13 cellular contexts compared by ENCODE assay signal in the genomic region with DNA sequence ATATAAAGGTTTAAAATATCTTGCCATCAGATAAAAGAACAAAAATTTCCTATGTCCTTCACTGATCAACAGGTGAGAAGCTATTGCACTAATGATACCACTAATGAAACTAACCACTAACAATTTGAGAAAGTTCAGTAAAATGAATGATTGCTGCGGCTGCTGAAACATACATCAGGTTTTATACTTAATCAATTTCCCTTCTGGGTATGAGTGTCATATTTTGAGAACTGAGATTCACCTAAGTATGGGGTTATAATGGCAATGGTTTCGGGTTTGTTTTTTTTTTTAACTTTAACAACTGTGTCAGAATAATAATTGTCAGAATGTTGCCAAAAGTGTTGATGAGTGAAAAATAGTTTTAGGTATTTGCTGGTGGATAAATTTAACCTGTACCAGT.
A peak's percentile ranks its signal among the peaks of the same experiment; 100 is the strongest.
DNase-seq lines count a peak whose midpoint lies in the region; ATAC-seq lines count a peak whose summit lies in the region.
"Had no signal": no experiment of that assay in that cellular context is flagged by ENCODE, and none has a peak within 500 bp of the region (broad histone marks: within the 10 kb centered on the region; RNA-seq: fewer than 3 reads in every experiment).

No MANE protein-coding gene starts in this region.

- no peak overlapping the region for H4K91ac ChIP-seq in neuronal stem cell (ENCODE audit: low read depth, low read length, poor library complexity)

- no peak for DNase-seq in NOMO-1 treated with dmso at 0.1 percent for 144 hours (lab: John Stamatoyannopoulos, UW; ENCODE audit: unreplicated experiment)
- DNase-seq in neuronal stem cell (ENCODE audit: low spot score) = no peak
- no peak for DNase-seq in NCI-H2171 treated with DMSO at 0.1 percent for 48 hours (lab: John Stamatoyannopoulos, UW)
- DNase-seq in DMS153 (lab: John Stamatoyannopoulos, UW) = no peak
- DNase-seq: brain microvascular endothelial cell, endodermal cell, NCI-H526 treated with DMSO at 0.1 percent for 48 hours had no signal

- H2AK5ac ChIP-seq in neuronal stem cell (ENCODE audit: low read depth, low read length) = no peak overlapping the region

- H2BK15ac ChIP-seq in neuronal stem cell (ENCODE audit: low read length) = no peak overlapping the region

- no peak overlapping the region for H2BK12ac ChIP-seq in neuronal stem cell (ENCODE audit: low read length)

- no peak overlapping the region for H4K8ac ChIP-seq in neuronal stem cell (ENCODE audit: low read depth, low read length)

- H2AFZ ChIP-seq in neuronal stem cell (ENCODE audit: low read length) = no peak overlapping the region

- no peak overlapping the region for H3K14ac ChIP-seq in neuronal stem cell (ENCODE audit: low read length)

- no peaks in the 10 kb centered on the region for H3K4me1 ChIP-seq in neuronal stem cell (ENCODE audit: control insufficient read depth in 2 of 2, insufficient read depth in 1 of 2, low read depth in 1 of 2, low read length in 2 of 2)

- H3K79me1 ChIP-seq in neuronal stem cell (ENCODE audit: low read depth, low read length) = no peaks in the 10 kb centered on the region

- H3K23ac ChIP-seq in neuronal stem cell (ENCODE audit: low read depth, low read length, poor library complexity) = no peak overlapping the region

- no peaks in the 10 kb centered on the region for H3K27me3 ChIP-seq in neuronal stem cell (ENCODE audit: control insufficient read depth in 3 of 3, insufficient read depth in 3 of 3, low read depth in 1 of 3, low read length in 3 of 3)
- H3K27me3 ChIP-seq: brain microvascular endothelial cell had no signal

- H3K36me3 ChIP-seq in neuronal stem cell (replicated peaks in 1 of 2; ENCODE audit: control insufficient read depth in 2 of 2, insufficient read depth in 2 of 2, low read length in 2 of 2) = no peaks in the 10 kb centered on the region
- H3K36me3 ChIP-seq: brain microvascular endothelial cell had no signal

- no peak overlapping the region for H3K4ac ChIP-seq in neuronal stem cell (ENCODE audit: low read length)

- no peak overlapping the region for H3K27ac ChIP-seq in neuronal stem cell (replicated peaks; ENCODE audit: low read length)
- H3K27ac ChIP-seq: brain microvascular endothelial cell, SK-N-MC had no signal

- no peak overlapping the region for H3K4me2 ChIP-seq in neuronal stem cell (ENCODE audit: insufficient read depth, low read length, poor library complexity, severe bottlenecking)

- H3K9ac ChIP-seq in neuronal stem cell (ENCODE audit: low read depth, low read length, poor library complexity) = no peak overlapping the region

- WGBS in neuronal stem cell (ENCODE audit: extremely low coverage in 2 of 2, insufficient read length in 2 of 2, insufficient replicate concordance in 1 of 2), 2 donors = no CpG with 5 or more reads among the region's 2 CpGs

- no peak overlapping the region for H3K18ac ChIP-seq in neuronal stem cell (ENCODE audit: low read length)

- ATAC-seq in GM18873 (IDR thresholded peaks at IDR 0.05; ENCODE audit: low FRiP score, unreplicated experiment) = peak; percentile 97
- peak; percentile 97 for ATAC-seq in GM21526 (IDR thresholded peaks at IDR 0.05; ENCODE audit: low FRiP score, unreplicated experiment)
- peak; percentile 84 for ATAC-seq in HG03025 (IDR thresholded peaks at IDR 0.05; ENCODE audit: low FRiP score, unreplicated experiment)
- ATAC-seq in HG03575 (IDR thresholded peaks at IDR 0.05; ENCODE audit: extremely low read depth, insufficient number of reproducible peaks, low FRiP score, unreplicated experiment) = peak; percentile 98

- H2BK120ac ChIP-seq in neuronal stem cell (ENCODE audit: low read depth, low read length) = no peak overlapping the region

- no peak overlapping the region for H3K4me3 ChIP-seq in neuronal stem cell (ENCODE audit: low read length in 2 of 2)
- H3K4me3 ChIP-seq: lung, SK-N-MC had no signal

- no peak overlapping the region for H2BK5ac ChIP-seq in neuronal stem cell (ENCODE audit: low read length)

- H3K9me3 ChIP-seq in neuronal stem cell (replicated peaks in 1 of 2; ENCODE audit: control insufficient read depth in 2 of 2, insufficient read depth in 1 of 2, low read depth in 1 of 2, low read length in 2 of 2) = peaks cover 0 to 2% of the 10 kb centered on the region in 2 donors
